ENCODE assay signal across 2 cellular contexts in genomic region chr10:102394801-102395676, GRCh38.
TF ChIP-seq lines count a peak whose summit lies in the region.

No MANE protein-coding gene starts in this region.

TF ChIP-seq in GM23338, 12 proteins besides CTCF, POLR2A, EP300 and RAD21:
- no peak for TF ChIP-seq ZNF462 (CRISPR knock-in tag; IDR thresholded peaks at IDR 0.05)
- TF ChIP-seq ZNF114 (CRISPR knock-in tag; IDR thresholded peaks at IDR 0.05), result no peak
- TF ChIP-seq CREB1 (CRISPR knock-in tag; IDR thresholded peaks at IDR 0.05; ENCODE audit: low read depth), result peak; percentile 92

TF ChIP-seq in GM12878, 131 proteins besides CTCF, POLR2A, EP300 and RAD21 (continues in another document):
- TF ChIP-seq ZNF687 (IDR thresholded peaks at IDR 0.05) (peak; percentile 62), SP1 (IDR thresholded peaks at IDR 0.05; ENCODE audit: low read depth, low read length) (peak; percentile 95), MYC (IDR thresholded peaks at IDR 0.05; ENCODE audit: insufficient read depth, insufficient read length, insufficient replicate concordance, low read length, severe bottlenecking) (peak; percentile 7), BRCA1 (IDR thresholded peaks at IDR 0.05; ENCODE audit: low read depth, low read length) (no peak), EGR1 (IDR thresholded peaks at IDR 0.05; ENCODE audit: borderline replicate concordance in 1 of 2, low read depth in 2 of 2, low read length in 2 of 2) (peak in 1 of 2 experiments; percentile 62; a peak in 2 of 3 replicates), NKRF (conservative IDR thresholded peaks at IDR 0.05) (peak; percentile 61), GATAD2B (conservative IDR thresholded peaks at IDR 0.05; ENCODE audit: low read depth) (peak; percentile 69), TCF3 (IDR thresholded peaks at IDR 0.05; ENCODE audit: borderline replicate concordance, insufficient read depth, low read depth, low read length) (0 out of 2 replicates have a peak, but pooled peaks have one; percentile 14), RB1 (IDR thresholded peaks at IDR 0.05; ENCODE audit: borderline replicate concordance) (peak; percentile 72; the same call in 1 of the 2 replicates), IRF3 (IDR thresholded peaks at IDR 0.05) (no peak), POLR2AphosphoS2 (IDR thresholded peaks at IDR 0.05; ENCODE audit: low read depth, low read length) (no peak), CEBPB (IDR thresholded peaks at IDR 0.05; ENCODE audit: borderline replicate concordance in 1 of 2, low read depth in 2 of 2, low read length in 2 of 2) (no peak), STAT1 (conservative IDR thresholded peaks at IDR 0.05) (0 out of 2 replicates have a peak, but pooled peaks have one; percentile 43), DPF2 (IDR thresholded peaks at IDR 0.05) (peak; percentile 73), IKZF2 (IDR thresholded peaks at IDR 0.05) (peak; percentile 89 to 91), IKZF1 (conservative IDR thresholded peaks at IDR 0.05) (peak; percentile 97), TBL1XR1 (IDR thresholded peaks at IDR 0.05; ENCODE audit: low read depth, low read length) (no peak), NBN (IDR thresholded peaks at IDR 0.05) (peak; percentile 40), SREBF1 (IDR thresholded peaks at IDR 0.05; ENCODE audit: low read length) (no peak), RELA (IDR thresholded peaks at IDR 0.05; ENCODE audit: borderline replicate concordance, partially characterized antibody) (peak; percentile 95), FOXK2 (IDR thresholded peaks at IDR 0.05) (no peak), ZBTB40 (IDR thresholded peaks at IDR 0.05; ENCODE audit: borderline replicate concordance) (no peak), ZBTB4 (CRISPR knock-in tag; IDR thresholded peaks at IDR 0.05) (no peak), E2F8 (IDR thresholded peaks at IDR 0.05; ENCODE audit: low read depth, partially characterized antibody) (no peak), BCLAF1 (IDR thresholded peaks at IDR 0.05) (no peak), ZNF207 (IDR thresholded peaks at IDR 0.05; ENCODE audit: borderline replicate concordance) (peak; percentile 48; the same call in 1 of the 2 replicates), EED (IDR thresholded peaks at IDR 0.05; ENCODE audit: low read depth) (peak; percentile 85), HDGF (IDR thresholded peaks at IDR 0.05) (peak; percentile 12), BMI1 (IDR thresholded peaks at IDR 0.05; ENCODE audit: borderline replicate concordance) (no peak), POLR2AphosphoS5 (IDR thresholded peaks at IDR 0.05; ENCODE audit: low read length) (peak; percentile 89), SIN3A (IDR thresholded peaks at IDR 0.05; ENCODE audit: low read depth, low read length) (peak; percentile 35; the same call in 1 of the 2 replicates), MTA2 (IDR thresholded peaks at IDR 0.05; ENCODE audit: low read depth) (peak; percentile 41; the same call in 1 of the 2 replicates), BCL3 (IDR thresholded peaks at IDR 0.05; ENCODE audit: borderline replicate concordance, insufficient read depth, low read depth, low read length, poor library complexity, severe bottlenecking) (peak; percentile 69), CREM (IDR thresholded peaks at IDR 0.05; ENCODE audit: low read depth) (peak; percentile 81), SMC3 (IDR thresholded peaks at IDR 0.05; ENCODE audit: borderline replicate concordance, low read length) (no peak), BACH1 (IDR thresholded peaks at IDR 0.05; ENCODE audit: borderline replicate concordance) (peak; percentile 82)
